1 cellular context compared by ENCODE assay signal in genomic region chr19:10836478-10837325, GRCh38.
TF ChIP-seq lines count a peak whose summit lies in the region.

No MANE protein-coding gene starts in this region.

TF ChIP-seq in WTC11, 78 proteins besides CTCF, POLR2A, EP300 and RAD21 (continued from another document):
- TF ChIP-seq ZNF396 (CRISPR knock-in tag; IDR thresholded peaks at IDR 0.05; ENCODE audit: borderline replicate concordance) (no peak), ZNF138 (CRISPR knock-in tag; conservative IDR thresholded peaks at IDR 0.05) (no peak), SMAD3 (CRISPR knock-in tag; IDR thresholded peaks at IDR 0.05; ENCODE audit: borderline replicate concordance) (peak; percentile 83), FOXJ3 (CRISPR knock-in tag; IDR thresholded peaks at IDR 0.05; ENCODE audit: borderline replicate concordance) (no peak), ZBTB43 (CRISPR knock-in tag; IDR thresholded peaks at IDR 0.05) (peak; percentile 91; the same call in 1 of the 2 replicates), TEAD1 (CRISPR knock-in tag; IDR thresholded peaks at IDR 0.05) (peak; percentile 94), NFATC4 (CRISPR knock-in tag; IDR thresholded peaks at IDR 0.05) (no peak)
